20 cellular contexts compared by ENCODE assay signal in genomic region chr7:106231856-106232490, GRCh38. TPM values are rescaled to one million over a fixed set of nuclear protein-coding genes. Genes with fewer than 3 reads are reported as not detected.
DNase-seq lines count a peak whose midpoint lies in the region; ATAC-seq, FAIRE-seq and TF ChIP-seq lines count a peak whose summit lies in the region.
"Had no signal": no experiment of that assay in that cellular context is flagged by ENCODE, and none has a peak within 500 bp of the region (broad histone marks: within the 10 kb centered on the region; RNA-seq: fewer than 3 reads in every experiment).

No MANE protein-coding gene starts in this region.

- POLR2A ChIA-PET in K562 (lab: Yijun Ruan, JAX), result interaction anchor here (0.8 to 1.8 kb wide), 7 partner anchors 9 to 76 kb away, joined by 3 to 9 read pairs (median 4); partner anchors contain the start of gene NAMPT

- intact Hi-C loops in K562 (cut with micrococcal nuclease) (no loop called here), right lobe of liver (cut with DNase I) (no loop called here)

- H3K9ac ChIP-seq in K562 (ENCODE audit: insufficient read depth in 1 of 2, low read depth in 2 of 2, low read length in 2 of 2), result no peak overlapping the region
- no peak overlapping the region for H3K9ac ChIP-seq in smooth muscle cell (ENCODE audit: low read depth)
- H3K9ac ChIP-seq: GM23248 had no signal

- H3K27me3 Mint-ChIP-seq in GM23338 (ENCODE audit: insufficient read depth, low read depth, poor library complexity), result peaks cover 2% of the 10 kb centered on the region

- TF ChIP-seq POLR2A in K562 (conservative IDR thresholded peaks at IDR 0.05), result no peak
- TF ChIP-seq POLR2A in right lobe of liver (IDR thresholded peaks at IDR 0.05), result no peak

- TF ChIP-seq CTCF in GM23338 (conservative IDR thresholded peaks at IDR 0.05; ENCODE audit: low read depth in 2 of 2), result no peak
- TF ChIP-seq CTCF in K562 (IDR thresholded peaks at IDR 0.05 in 2 of 3, conservative IDR thresholded peaks at IDR 0.05 in 1 of 3; ENCODE audit: insufficient read depth in 2 of 3, low read depth in 1 of 3, low read length in 3 of 3), result no peak
- TF ChIP-seq CTCF in right lobe of liver (IDR thresholded peaks at IDR 0.05), result no peak
- TF ChIP-seq CTCF in smooth muscle cell (IDR thresholded peaks at IDR 0.05; ENCODE audit: borderline replicate concordance, insufficient read depth, poor library complexity, severe bottlenecking), result no peak

- no peaks in the 10 kb centered on the region for H3F3A ChIP-seq in GM23338 (replicated peaks; ENCODE audit: low read depth)
- H3F3A ChIP-seq in smooth muscle cell (ENCODE audit: low read depth), result no peaks in the 10 kb centered on the region

- WGBS in K562 (ENCODE audit: insufficient coverage, low coverage, missing lambda C conversion rate), result 35% methylated on average over 7 of the region's 7 CpGs
- WGBS in right lobe of liver (ENCODE audit: insufficient coverage, low coverage, low lambda C conversion rate, missing lambda C conversion rate), result 36% methylated on average over 7 of the region's 7 CpGs
- 92% methylated on average over 7 of the region's 7 CpGs for WGBS in smooth muscle cell (ENCODE audit: low lambda C conversion rate)

- H3K9me2 ChIP-seq in GM23338 (ENCODE audit: insufficient read depth), result no peaks in the 10 kb centered on the region

- H3K36me3 Mint-ChIP-seq in GM23338 (ENCODE audit: low read depth), result no peaks in the 10 kb centered on the region
- H3K36me3 Mint-ChIP-seq: CD4-positive, alpha-beta memory T cell had no signal

- TF ChIP-seq RAD21 in K562 (CRISPR knock-in tag; conservative IDR thresholded peaks at IDR 0.05 in 1 of 2, IDR thresholded peaks at IDR 0.05 in 1 of 2), result no peak

- ATAC-seq in GM23338 (no peak), K562 (no peak), right lobe of liver (peak; percentile 52 to 77 (median 72)), HG03196 (IDR thresholded peaks at IDR 0.05; ENCODE audit: unreplicated experiment) (no peak)
- ATAC-seq: A549, GM12878 had no signal

- H3K27ac ChIP-seq in GM23338 (ENCODE audit: low read depth) (no peak overlapping the region), K562 (ENCODE audit: extremely low read depth, low read depth, low read length) (no peak overlapping the region), right lobe of liver (peak overlapping the region in 2 of 3 donors; percentile 6 to 37), smooth muscle cell (ENCODE audit: low read depth) (no peak overlapping the region)
- H3K27ac ChIP-seq: A549, C4-2B, GM23248, HL-60 had no signal

- H4K20me1 ChIP-seq in GM23338 (replicated peaks; ENCODE audit: insufficient read depth) (no peaks in the 10 kb centered on the region), K562 (replicated peaks; ENCODE audit: control insufficient read depth, insufficient read depth, low read length) (no peaks in the 10 kb centered on the region), smooth muscle cell (ENCODE audit: low read depth) (no peaks in the 10 kb centered on the region)

- H3K4me2 ChIP-seq in GM23338 (no peak overlapping the region), K562 (ENCODE audit: insufficient read depth, low read length) (no peak overlapping the region), smooth muscle cell (no peak overlapping the region)
- H3K4me2 ChIP-seq: A549 had no signal

- no peaks in the 10 kb centered on the region for H3K9me1 ChIP-seq in K562 (ENCODE audit: control insufficient read depth, insufficient read depth, low read length)

- H3K4me3 ChIP-seq in GM23338 (no peak overlapping the region), K562 (no peak overlapping the region), right lobe of liver (no peak overlapping the region), smooth muscle cell (no peak overlapping the region)
- H3K4me3 ChIP-seq: A549, GM12878, GM23248 had no signal

- H2AFZ ChIP-seq in GM23338 (peak overlapping the region; percentile 29; the same call in 1 of the 2 replicates), K562 (ENCODE audit: low read depth, low read length) (no peak overlapping the region), smooth muscle cell (ENCODE audit: low read depth) (no peak overlapping the region)
- H2AFZ ChIP-seq: GM23248 had no signal

- no peak for FAIRE-seq in K562 (lab: Jason Lieb, UNC)
- FAIRE-seq: A549, D721Med, GM12878, GM18507 had no signal

- no peak overlapping the region for H3K27ac Mint-ChIP-seq in GM23338
- H3K27ac Mint-ChIP-seq: CD4-positive, alpha-beta memory T cell had no signal

- no peak for DNase-seq in GM23338 (ENCODE audit: low spot score)
- DNase-seq in K562 (ENCODE audit: extremely low read depth in 1 of 4, low spot score in 3 of 4), result no peak
- no peak for DNase-seq in right lobe of liver
- DNase-seq in renal cortical epithelial cell (ENCODE audit: low read depth), result peak; percentile 41
- DNase-seq in G401 (ENCODE audit: low spot score), result no peak
- no peak for DNase-seq in smooth muscle cell (lab: John Stamatoyannopoulos, UW; ENCODE audit: unreplicated experiment)
- DNase-seq: BE2C; CD4-positive, alpha-beta memory T cell; DMS153; DMS79 treated with DMSO at 0.1 percent for 48 hours; GM23248; H7; KBM-7 had no signal

- H3K36me3 ChIP-seq in GM23338 (ENCODE audit: insufficient read depth), result no peaks in the 10 kb centered on the region
- H3K36me3 ChIP-seq in K562 (ENCODE audit: control insufficient read depth, insufficient read depth, low read length), result no peaks in the 10 kb centered on the region
- H3K36me3 ChIP-seq in right lobe of liver, result no peaks in the 10 kb centered on the region
- H3K36me3 ChIP-seq in smooth muscle cell (ENCODE audit: low read depth), result no peaks in the 10 kb centered on the region
- H3K36me3 ChIP-seq: BE2C had no signal

- H3K9me3 Mint-ChIP-seq in GM23338, result peaks cover 7% of the 10 kb centered on the region

- H3K4me1 ChIP-seq in GM23338 (ENCODE audit: insufficient read depth) (no peaks in the 10 kb centered on the region), K562 (replicated peaks in 1 of 2; ENCODE audit: control insufficient read depth in 2 of 2, insufficient read depth in 2 of 2, low read length in 2 of 2) (no peaks in the 10 kb centered on the region), right lobe of liver (peaks cover 0 to 5% (median 0%) of the 10 kb centered on the region in 4 donors), smooth muscle cell (ENCODE audit: low read depth) (no peaks in the 10 kb centered on the region)
- H3K4me1 ChIP-seq: A549, BE2C had no signal

- CTCF ChIA-PET in K562 (lab: Yijun Ruan, JAX; ENCODE audit: low intra/inter-chr PET ratio), result no interaction called here

- no peak for TF ChIP-seq EP300 in K562 (IDR thresholded peaks at IDR 0.05; ENCODE audit: low read length)

- H3K79me2 ChIP-seq in GM23338 (replicated peaks; ENCODE audit: insufficient read depth) (no peaks in the 10 kb centered on the region), K562 (ENCODE audit: control insufficient read depth, insufficient read depth, low read length) (no peaks in the 10 kb centered on the region), smooth muscle cell (ENCODE audit: low read depth) (no peaks in the 10 kb centered on the region)

- in situ Hi-C loops in K562 (cut with MboI) (no loop called here), G401 (cut with HindIII; ENCODE audit: low sequenced_read_pairs) (no loop called here)

- H3K4me1 Mint-ChIP-seq in GM23338, result no peaks in the 10 kb centered on the region
- H3K4me1 Mint-ChIP-seq: CD4-positive, alpha-beta memory T cell had no signal

- H3K27me3 ChIP-seq in GM23338 (ENCODE audit: insufficient read depth), result no peaks in the 10 kb centered on the region
- H3K27me3 ChIP-seq in K562 (ENCODE audit: control insufficient read depth in 2 of 2, insufficient read depth in 2 of 2, low read length in 2 of 2), result peaks cover 2 to 3% of the 10 kb centered on the region in 2 experiments; a peak in 3 of 5 replicates
- H3K27me3 ChIP-seq in right lobe of liver, result no peaks in the 10 kb centered on the region
- no peaks in the 10 kb centered on the region for H3K27me3 ChIP-seq in smooth muscle cell (ENCODE audit: low read depth)

- H3K9me3 ChIP-seq in K562 (replicated peaks; ENCODE audit: control insufficient read depth, insufficient read depth, low read depth, low read length) (no peaks in the 10 kb centered on the region), right lobe of liver (no peaks in the 10 kb centered on the region), smooth muscle cell (replicated peaks; ENCODE audit: low read depth) (no peaks in the 10 kb centered on the region)
- H3K9me3 ChIP-seq: A549, BE2C had no signal

- H3K4me3 Mint-ChIP-seq in GM23338, result no peak overlapping the region
- H3K4me3 Mint-ChIP-seq: CD4-positive, alpha-beta memory T cell had no signal

- BruUV-seq in K562 (replicated peaks; lab: Mats Ljungman, UMichigan), result no TSS peak

TF ChIP-seq in K562, 482 proteins besides CTCF, POLR2A, EP300 and RAD21:
- peak; percentile 22; the same call in 1 of the 2 replicates for TF ChIP-seq C11orf30 (IDR thresholded peaks at IDR 0.05; ENCODE audit: low read depth)
- no peak for TF ChIP-seq SREBF1 (IDR thresholded peaks at IDR 0.05; ENCODE audit: borderline replicate concordance, low read depth, low read length)
- TF ChIP-seq KDM1A (IDR thresholded peaks at IDR 0.05), result peak in 1 of 2 experiments; percentile 13; a peak in 1 of 4 replicates
TF ChIP-seq in K562: peak in this region for 2.

RNA-seq across cellular contexts. Expression of gene NAMPT, which starts 52.8 kb away (rescaled TPM):
- total RNA-seq in GM23338 (2014; rRNA removed; shearing (Covaris generic)), result 73.9 and 98.1 TPM in 2 replicates
- 34.3 and 37.9 TPM in 2 replicates for polyA plus RNA-seq in GM23338 (2016; fragmentation: Nextera tagmentation; extraction: Ambion mirVana)
- total RNA-seq in K562 (2011; cell fraction: chromatin; rRNA removed; ENCODE audit: low replicate concordance), result 53.3 and 184 TPM in 2 replicates
- 23.0 and 32.8 TPM in 2 replicates for total RNA-seq in K562 (2011; cell fraction: nucleolus; rRNA removed)
- 75.4 and 125 TPM in 2 replicates for total RNA-seq in K562 (2011; cell fraction: nucleoplasm; rRNA removed)
- 61.4 and 71.7 TPM in 2 replicates for total RNA-seq in K562 (2014; rRNA removed)
- 160 and 179 TPM in 2 replicates for total RNA-seq in K562 (2014; rRNA removed; fragmentation: Illumina TruSeq; extraction: Trizol)
- 134 and 151 TPM in 2 replicates for total RNA-seq in K562 (2015; rRNA removed; fragmentation: Illumina TruSeq; extraction: Trizol)
- 134 and 150 TPM in 2 replicates for total RNA-seq in K562 (2021)
- 70.1 and 106 TPM in 2 replicates for polyA plus RNA-seq in K562 (2011; rRNA removed)
- polyA plus RNA-seq in K562 (2011; cell fraction: cytosol; rRNA removed), result 16.2 and 27.0 TPM in 2 replicates
- polyA plus RNA-seq in K562 (2011; cell fraction: nucleus; rRNA removed), result 20.3 and 26.6 TPM in 2 replicates
- 86.7 and 97.4 TPM in 2 replicates for polyA plus RNA-seq in K562 (2012)
- polyA plus RNA-seq in K562 (2014; fragmentation: Illumina TruSeq; extraction: Trizol), result 113 and 133 TPM in 2 replicates
- polyA plus RNA-seq in K562 (2014; fragmentation: Nextera tagmentation; extraction: Ambion mirVana), result 10 to 100 TPM; 41.1 to 56.6 TPM
- 79.6 and 90.7 TPM in 2 replicates for polyA plus RNA-seq in K562 (2014; rRNA removed)
- polyA minus RNA-seq in K562 (2011; rRNA and poly(A)+ RNA removed), result 158 and 163 TPM in 2 replicates
- polyA minus RNA-seq in K562 (2011; cell fraction: cytosol; rRNA and poly(A)+ RNA removed), result 86.7 and 104 TPM in 2 replicates
- polyA minus RNA-seq in K562 (2011; cell fraction: nucleus; rRNA and poly(A)+ RNA removed), result 62.3 and 99.6 TPM in 2 replicates
- 100 to 1,000 TPM; 118 to 726 (median 515) TPM for total RNA-seq in right lobe of liver
- total RNA-seq in renal cortical epithelial cell, result 154 and 209 TPM in 2 replicates
- total RNA-seq in G401 (2014; rRNA removed; shearing (Covaris generic)), result 107 and 111 TPM in 2 replicates
- 189 and 239 TPM in 2 replicates for total RNA-seq in smooth muscle cell
- polyA plus RNA-seq in smooth muscle cell, result 49.1 and 53.3 TPM in 2 replicates

Comparison
In these comparisons a context has a peak if more than half of its experiments do, and no peak if none do; other contexts are left out.
1. ATAC-seq: peak in right lobe of liver (4 of 4); none in GM23338 (single experiment), K562 (single experiment) and HG03196 (single experiment).
2. H3K27ac ChIP-seq: peak in right lobe of liver (2 of 3); none in GM23338 (single experiment), K562 (single experiment) and smooth muscle cell (single experiment).